In genomic region chr20:3238616-3239025, GRCh38 we compare ENCODE assay signal across 8 cellular contexts. TPM values are rescaled to one million over a fixed set of nuclear protein-coding genes. Genes with fewer than 3 reads are reported as not detected.
DNase-seq lines count a peak whose midpoint lies in the region; ATAC-seq and TF ChIP-seq lines count a peak whose summit lies in the region.

No MANE protein-coding gene starts in this region.

- intact Hi-C loops in ascending aorta (cut with DNase I): no loop called here

- H3K27ac ChIP-seq in BLaER1 treated with 17β-estradiol and CSF1 and Interleukin-3, amounts not matched to agents 10 nM and 100 nM: peak overlapping the region in 2 of 11 experiments; percentile 40 to 63; a peak in 1 of 22 replicates
- H3K27ac ChIP-seq in Peyer's patch (no peak overlapping the region), ascending aorta (no peak overlapping the region)

- H3K27me3 ChIP-seq in BLaER1 treated with 17β-estradiol and CSF1 and Interleukin-3, amounts not matched to agents 10 nM and 100 nM: peaks cover 61 to 90% (median 74%) of the 10 kb centered on the region in 11 experiments
- H3K27me3 ChIP-seq in Peyer's patch (peaks cover 0 to 14% of the 10 kb centered on the region in 2 donors), ascending aorta (peaks cover 9% of the 10 kb centered on the region)

- H3K4me1 ChIP-seq in BLaER1 treated with 17β-estradiol and CSF1 and Interleukin-3, amounts not matched to agents 10 nM and 100 nM: peaks cover 0 to 27% (median 17%) of the 10 kb centered on the region in 10 experiments; a peak in 15 of 20 replicates
- H3K4me1 ChIP-seq in Peyer's patch: peaks cover 3 to 24% (median 7%) of the 10 kb centered on the region in 4 donors
- H3K4me1 ChIP-seq in ascending aorta: peaks cover 8 to 11% of the 10 kb centered on the region in 2 donors

- peak overlapping the region; percentile 41 to 83 (median 71) for H3K9ac ChIP-seq in BLaER1 treated with 17β-estradiol and CSF1 and Interleukin-3, amounts not matched to agents 10 nM and 100 nM

- H3K9me3 ChIP-seq in BLaER1 treated with 17β-estradiol and CSF1 and Interleukin-3, amounts not matched to agents 10 nM and 100 nM (replicated peaks in 1 of 11): no peaks in the 10 kb centered on the region
- H3K9me3 ChIP-seq in Peyer's patch (no peaks in the 10 kb centered on the region), ascending aorta (no peaks in the 10 kb centered on the region)

- H3K36me3 ChIP-seq in BLaER1 treated with 17β-estradiol and CSF1 and Interleukin-3, amounts not matched to agents 10 nM and 100 nM: no peaks in the 10 kb centered on the region
- H3K36me3 ChIP-seq in Peyer's patch (no peaks in the 10 kb centered on the region), ascending aorta (no peaks in the 10 kb centered on the region)

- peaks cover 0 to 53% (median 21%) of the 10 kb centered on the region in 11 experiments; a peak in 13 of 22 replicates for H4K20me1 ChIP-seq in BLaER1 treated with 17β-estradiol and CSF1 and Interleukin-3, amounts not matched to agents 10 nM and 100 nM

- DNase-seq in Peyer's patch: peak; percentile 26 to 57 (median 56)
- no peak for DNase-seq in ascending aorta (ENCODE audit: low spot score in 2 of 2)
- DNase-seq in iPS-NIHi11 (ENCODE audit: low spot score): peak; percentile 79
- DNase-seq in stimulated activated CD4-positive, alpha-beta T cell treated with anti-CD3 and anti-CD28 coated beads, Interleukin-4, amount 100 ng/mL, for 1 hour: peak; percentile 43
- no peak for DNase-seq in mucosa of gallbladder (ENCODE audit: low spot score)

- peak; percentile 53 for ATAC-seq in GM21576 (IDR thresholded peaks at IDR 0.05; ENCODE audit: unreplicated experiment)
- no peak for ATAC-seq in GM21786 (IDR thresholded peaks at IDR 0.05; ENCODE audit: unreplicated experiment)

- H3K4me2 ChIP-seq in BLaER1 treated with 17β-estradiol and CSF1 and Interleukin-3, amounts not matched to agents 10 nM and 100 nM: peak overlapping the region; percentile 91 to 98 (median 96)

- TF ChIP-seq CTCF in Peyer's patch (IDR thresholded peaks at IDR 0.05): no peak
- no peak for TF ChIP-seq CTCF in ascending aorta (IDR thresholded peaks at IDR 0.05)

- H3K4me3 ChIP-seq in BLaER1 treated with 17β-estradiol and CSF1 and Interleukin-3, amounts not matched to agents 10 nM and 100 nM: peak overlapping the region; percentile 66 to 92 (median 75)
- peak overlapping the region; percentile 64 to 87 (median 80) for H3K4me3 ChIP-seq in Peyer's patch
- peak overlapping the region; percentile 78 to 92 for H3K4me3 ChIP-seq in ascending aorta

- no peak for TF ChIP-seq POLR2A in Peyer's patch (IDR thresholded peaks at IDR 0.05)

RNA-seq across cellular contexts. Expression of gene SLC4A11, which starts 0.4 kb away (rescaled TPM):
- total RNA-seq in Peyer's patch (1 to 10 TPM in 1 of 4 donors, under 1 TPM in 2, not detected in 1; 0.54 to 1.1 (median 0.70) TPM), ascending aorta (1.6 TPM), mucosa of gallbladder (4.8 TPM)

RNA-seq across cellular contexts. Expression of gene ITPA, which starts 29.3 kb away (rescaled TPM):
- total RNA-seq in Peyer's patch (10 to 100 TPM; 35.7 to 76.7 (median 51.8) TPM), ascending aorta (111 TPM), mucosa of gallbladder (44.4 TPM)

RNA-seq across cellular contexts. Expression of gene DDRGK1, which starts 34.1 kb away (rescaled TPM):
- total RNA-seq in Peyer's patch (100 to 1,000 TPM in 2 of 4 donors, 10 to 100 TPM in 2; 72.9 to 111 (median 92.5) TPM), ascending aorta (18.0 TPM), mucosa of gallbladder (139 TPM)

Comparison
In these comparisons a context has a peak if more than half of its experiments do, and no peak if none do; other contexts are left out.
1. DNase-seq: peak in Peyer's patch (3 of 3), iPS-NIHi11 (single experiment) and stimulated activated CD4-positive, alpha-beta T cell treated with anti-CD3 and anti-CD28 coated beads, Interleukin-4, amount 100 ng/mL, for 1 hour (single experiment); none in ascending aorta (0 of 2) and mucosa of gallbladder (single experiment).
2. Peak in every context shown above with its lines, with median percentiles within 50 percentile points of each other: H3K4me3 ChIP-seq.